1 cellular context compared by ENCODE assay signal in the genomic region with DNA sequence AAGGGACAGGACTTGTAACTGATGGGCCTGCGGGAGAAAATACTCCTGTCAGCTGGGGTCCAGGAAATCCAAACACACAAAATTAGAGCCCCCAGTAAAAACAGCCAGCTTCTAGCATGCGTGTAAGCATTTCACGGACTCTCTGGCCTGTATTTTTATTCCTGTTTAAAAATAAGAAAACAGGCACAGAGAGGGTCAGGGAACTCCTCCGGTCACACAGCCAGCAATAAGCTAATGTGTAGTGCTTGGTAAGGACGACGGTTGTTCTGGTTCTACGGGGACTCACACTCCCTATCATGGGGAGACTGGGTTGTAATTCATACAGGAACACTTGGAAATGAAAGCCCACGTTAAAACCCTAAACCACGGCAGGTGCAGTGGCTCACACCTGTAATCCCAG.
A peak's percentile ranks its signal among the peaks of the same experiment; 100 is the strongest.
TF ChIP-seq lines count a peak whose summit lies in the region.

No MANE protein-coding gene starts in this region.

TF ChIP-seq in K562, 482 proteins besides CTCF, POLR2A, EP300 and RAD21:
- TF ChIP-seq RFX1 (IDR thresholded peaks at IDR 0.05) = no peak
- TF ChIP-seq RBM25 (IDR thresholded peaks at IDR 0.05; ENCODE audit: low read depth, low read length, severe bottlenecking) = peak; percentile 45
- no peak for TF ChIP-seq XRCC5 (IDR thresholded peaks at IDR 0.05; ENCODE audit: low read depth, low read length)
- TF ChIP-seq TSC22D4 (tag; IDR thresholded peaks at IDR 0.05) = no peak
- no peak for TF ChIP-seq TEAD1 (CRISPR knock-in tag; IDR thresholded peaks at IDR 0.05)
- TF ChIP-seq HNRNPL (IDR thresholded peaks at IDR 0.05; ENCODE audit: low read depth, low read length) = no peak
- no peak for TF ChIP-seq ZNF384 (IDR thresholded peaks at IDR 0.05; ENCODE audit: low read depth, low read length)
- peak; percentile 61 for TF ChIP-seq ZFP36 (IDR thresholded peaks at IDR 0.05; ENCODE audit: low read depth, low read length, partially characterized antibody)
- TF ChIP-seq, protein P1, sequence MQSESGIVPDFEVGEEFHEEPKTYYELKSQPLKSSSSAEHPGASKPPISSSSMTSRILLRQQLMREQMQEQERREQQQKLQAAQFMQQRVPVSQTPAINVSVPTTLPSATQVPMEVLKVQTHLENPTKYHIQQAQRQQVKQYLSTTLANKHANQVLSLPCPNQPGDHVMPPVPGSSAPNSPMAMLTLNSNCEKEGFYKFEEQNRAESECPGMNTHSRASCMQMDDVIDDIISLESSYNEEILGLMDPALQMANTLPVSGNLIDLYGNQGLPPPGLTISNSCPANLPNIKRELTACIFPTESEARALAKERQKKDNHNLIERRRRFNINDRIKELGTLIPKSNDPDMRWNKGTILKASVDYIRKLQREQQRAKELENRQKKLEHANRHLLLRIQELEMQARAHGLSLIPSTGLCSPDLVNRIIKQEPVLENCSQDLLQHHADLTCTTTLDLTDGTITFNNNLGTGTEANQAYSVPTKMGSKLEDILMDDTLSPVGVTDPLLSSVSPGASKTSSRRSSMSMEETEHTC (IDR thresholded peaks at IDR 0.05) = no peak
- TF ChIP-seq CHD4 (IDR thresholded peaks at IDR 0.05; ENCODE audit: insufficient read depth, insufficient replicate concordance, low read depth, low read length, poor library complexity, severe bottlenecking) = no peak
- TF ChIP-seq HNRNPUL1 (IDR thresholded peaks at IDR 0.05; ENCODE audit: low read length) = no peak
- peak; percentile 42 for TF ChIP-seq KDM5B (IDR thresholded peaks at IDR 0.05; ENCODE audit: insufficient replicate concordance, low read depth, low read length)
- TF ChIP-seq SAFB2 (IDR thresholded peaks at IDR 0.05; ENCODE audit: borderline replicate concordance, low read depth, low read length, severe bottlenecking) = no peak
- peak; percentile 58; the same call in 1 of the 2 replicates for TF ChIP-seq BCOR (IDR thresholded peaks at IDR 0.05)
